In genomic region chr17:77233635-77234334, GRCh38 we compare ENCODE assay signal across 8 cellular contexts.
DNase-seq lines count a peak whose midpoint lies in the region; ATAC-seq and TF ChIP-seq lines count a peak whose summit lies in the region.

No MANE protein-coding gene starts in this region.

- peak; percentile 77 for DNase-seq in activated CD4-positive, alpha-beta memory T cell treated with anti-CD3 and anti-CD28 coated beads for 36 hours
- DNase-seq in activated CD4-positive, alpha-beta memory T cell treated with anti-CD3 and anti-CD28 coated beads, Interleukin-2, amount 10 ng/mL, durations not matched to agents 7 days and 5 days = no peak
- DNase-seq in OCI-M1 (lab: John Stamatoyannopoulos, UW) (peak; percentile 58), epithelial cell of proximal tubule (ENCODE audit: low read depth) (peak; percentile 3), DMS79 treated with DMSO at 0.1 percent for 48 hours (lab: John Stamatoyannopoulos, UW) (no peak)

- H3K27me3 Mint-ChIP-seq in activated CD4-positive, alpha-beta memory T cell treated with anti-CD3 and anti-CD28 coated beads for 36 hours = no peaks in the 10 kb centered on the region
- no peaks in the 10 kb centered on the region for H3K27me3 Mint-ChIP-seq in activated CD4-positive, alpha-beta memory T cell treated with anti-CD3 and anti-CD28 coated beads, Interleukin-2, amount 10 ng/mL, durations not matched to agents 7 days and 5 days
- peaks cover 3% of the 10 kb centered on the region for H3K27me3 Mint-ChIP-seq in stimulated activated memory B cell treated with anti-CD40 and anti-IgM and Interleukin-4, amounts not matched to agents 10 μg/mL and 1 μg/mL and 100 μg/mL, for 72 hours

- H3K9me3 Mint-ChIP-seq in activated CD4-positive, alpha-beta memory T cell treated with anti-CD3 and anti-CD28 coated beads for 36 hours = peaks cover 3% of the 10 kb centered on the region
- peaks cover 2% of the 10 kb centered on the region for H3K9me3 Mint-ChIP-seq in activated CD4-positive, alpha-beta memory T cell treated with anti-CD3 and anti-CD28 coated beads, Interleukin-2, amount 10 ng/mL, durations not matched to agents 7 days and 5 days
- H3K9me3 Mint-ChIP-seq in stimulated activated memory B cell treated with anti-CD40 and anti-IgM and Interleukin-4, amounts not matched to agents 10 μg/mL and 1 μg/mL and 100 μg/mL, for 72 hours = peaks cover 10% of the 10 kb centered on the region

- peak; percentile 47 for ATAC-seq in stimulated activated memory B cell treated with anti-CD40 and anti-IgM and Interleukin-4, amounts not matched to agents 10 μg/mL and 1 μg/mL and 100 μg/mL, for 72 hours
- ATAC-seq in GM21529 (IDR thresholded peaks at IDR 0.05; ENCODE audit: unreplicated experiment) = no peak
- no peak for ATAC-seq in GM19351 (IDR thresholded peaks at IDR 0.05; ENCODE audit: unreplicated experiment)

- H3K4me3 ChIP-seq in epithelial cell of proximal tubule (ENCODE audit: low read depth, low read length) = no peak overlapping the region

- POLR2A ChIA-PET in activated CD4-positive, alpha-beta memory T cell treated with anti-CD3 and anti-CD28 coated beads for 36 hours (lab: Charles Lee) = interaction anchor here (1.0 to 2.5 kb wide), 2 partner anchors 94 to 146 kb away, joined by 3 to 13 read pairs; partner anchors contain the start of gene SEC14L1
- POLR2A ChIA-PET in activated CD4-positive, alpha-beta memory T cell treated with anti-CD3 and anti-CD28 coated beads, Interleukin-2, amount 10 ng/mL, durations not matched to agents 7 days and 5 days (lab: Charles Lee) = interaction anchor here (1.4 to 2.4 kb wide), 2 partner anchors 94 to 106 kb away, joined by 4 to 8 read pairs; partner anchors contain the start of gene SEC14L1

- H3K4me3 Mint-ChIP-seq in activated CD4-positive, alpha-beta memory T cell treated with anti-CD3 and anti-CD28 coated beads for 36 hours = no peak overlapping the region
- no peak overlapping the region for H3K4me3 Mint-ChIP-seq in activated CD4-positive, alpha-beta memory T cell treated with anti-CD3 and anti-CD28 coated beads, Interleukin-2, amount 10 ng/mL, durations not matched to agents 7 days and 5 days
- no peak overlapping the region for H3K4me3 Mint-ChIP-seq in stimulated activated memory B cell treated with anti-CD40 and anti-IgM and Interleukin-4, amounts not matched to agents 10 μg/mL and 1 μg/mL and 100 μg/mL, for 72 hours

- H3K36me3 Mint-ChIP-seq in activated CD4-positive, alpha-beta memory T cell treated with anti-CD3 and anti-CD28 coated beads for 36 hours = no peaks in the 10 kb centered on the region
- peaks cover 4% of the 10 kb centered on the region for H3K36me3 Mint-ChIP-seq in activated CD4-positive, alpha-beta memory T cell treated with anti-CD3 and anti-CD28 coated beads, Interleukin-2, amount 10 ng/mL, durations not matched to agents 7 days and 5 days (ENCODE audit: low read depth)
- peaks cover 6% of the 10 kb centered on the region for H3K36me3 Mint-ChIP-seq in stimulated activated memory B cell treated with anti-CD40 and anti-IgM and Interleukin-4, amounts not matched to agents 10 μg/mL and 1 μg/mL and 100 μg/mL, for 72 hours

- CTCF ChIA-PET in activated CD4-positive, alpha-beta memory T cell treated with anti-CD3 and anti-CD28 coated beads for 36 hours (lab: Charles Lee) = interaction anchor here (2.4 to 3.0 kb wide), 2 partner anchors 145 to 147 kb away, joined by 8 to 15 read pairs; no protein-coding TSS in a partner anchor
- CTCF ChIA-PET in activated CD4-positive, alpha-beta memory T cell treated with anti-CD3 and anti-CD28 coated beads, Interleukin-2, amount 10 ng/mL, durations not matched to agents 7 days and 5 days (lab: Charles Lee) = interaction anchor here (3.2 kb wide), 1 partner anchor 146 kb away, joined by 24 read pairs; no protein-coding TSS in a partner anchor

- peak overlapping the region; percentile 39 for H3K27ac Mint-ChIP-seq in activated CD4-positive, alpha-beta memory T cell treated with anti-CD3 and anti-CD28 coated beads for 36 hours
- H3K27ac Mint-ChIP-seq in activated CD4-positive, alpha-beta memory T cell treated with anti-CD3 and anti-CD28 coated beads, Interleukin-2, amount 10 ng/mL, durations not matched to agents 7 days and 5 days = no peak overlapping the region
- H3K27ac Mint-ChIP-seq in stimulated activated memory B cell treated with anti-CD40 and anti-IgM and Interleukin-4, amounts not matched to agents 10 μg/mL and 1 μg/mL and 100 μg/mL, for 72 hours = peak overlapping the region; percentile 60

- H3K4me1 Mint-ChIP-seq in activated CD4-positive, alpha-beta memory T cell treated with anti-CD3 and anti-CD28 coated beads for 36 hours (ENCODE audit: low read depth) = peaks cover 19% of the 10 kb centered on the region
- peaks cover 25% of the 10 kb centered on the region for H3K4me1 Mint-ChIP-seq in activated CD4-positive, alpha-beta memory T cell treated with anti-CD3 and anti-CD28 coated beads, Interleukin-2, amount 10 ng/mL, durations not matched to agents 7 days and 5 days
- peaks cover 27% of the 10 kb centered on the region for H3K4me1 Mint-ChIP-seq in stimulated activated memory B cell treated with anti-CD40 and anti-IgM and Interleukin-4, amounts not matched to agents 10 μg/mL and 1 μg/mL and 100 μg/mL, for 72 hours

- intact Hi-C loops in activated CD4-positive, alpha-beta memory T cell treated with anti-CD3 and anti-CD28 coated beads for 36 hours (cut with micrococcal nuclease) = no loop called here

- TF ChIP-seq CTCF in epithelial cell of proximal tubule (conservative IDR thresholded peaks at IDR 0.05; ENCODE audit: low read depth, low read length) = no peak

Comparison
In these comparisons a context has a peak if more than half of its experiments do, and no peak if none do; other contexts are left out.
1. DNase-seq: peak in activated CD4-positive, alpha-beta memory T cell treated with anti-CD3 and anti-CD28 coated beads for 36 hours (single experiment), OCI-M1 (single experiment) and epithelial cell of proximal tubule (single experiment); none in activated CD4-positive, alpha-beta memory T cell treated with anti-CD3 and anti-CD28 coated beads, Interleukin-2, amount 10 ng/mL, durations not matched to agents 7 days and 5 days (single experiment) and DMS79 treated with DMSO at 0.1 percent for 48 hours (single experiment).